Comparison of ENCODE assay signal across 13 cellular contexts in genomic region chr9:80552931-80553330, GRCh38.
DNase-seq lines count a peak whose midpoint lies in the region; ATAC-seq and TF ChIP-seq lines count a peak whose summit lies in the region.
"Had no signal": no experiment of that assay in that cellular context is flagged by ENCODE, and none has a peak within 500 bp of the region (broad histone marks: within the 10 kb centered on the region; RNA-seq: fewer than 3 reads in every experiment).

No MANE protein-coding gene starts in this region.

- H3K4me3 ChIP-seq in cardiac fibroblast (replicated peaks in 1 of 2; ENCODE audit: low read depth in 2 of 2, low read length in 2 of 2): no peak overlapping the region
- H3K4me3 ChIP-seq in thoracic aorta: no peak overlapping the region
- H3K4me3 ChIP-seq: GM12878 had no signal

- H3K27ac ChIP-seq in thoracic aorta: no peak overlapping the region
- H3K27ac ChIP-seq: C4-2B had no signal

- no peaks in the 10 kb centered on the region for H3K27me3 ChIP-seq in thoracic aorta (replicated peaks; ENCODE audit: insufficient read depth)

- H3K9me3 ChIP-seq in thoracic aorta: no peaks in the 10 kb centered on the region

- ATAC-seq in thoracic aorta (ENCODE audit: insufficient number of reproducible peaks, low FRiP score, low read depth) (peak; percentile 43), GM18517 (IDR thresholded peaks at IDR 0.05; ENCODE audit: unreplicated experiment) (no peak)
- ATAC-seq: GM12878 had no signal

- no peak for TF ChIP-seq CTCF in cardiac fibroblast (IDR thresholded peaks at IDR 0.05; ENCODE audit: low read depth, low read length)
- no peak for TF ChIP-seq CTCF in thoracic aorta (IDR thresholded peaks at IDR 0.05)

- H3K4me1 ChIP-seq in thoracic aorta (ENCODE audit: control insufficient read depth in 1 of 2, low read depth in 2 of 2): peaks cover 9 to 14% of the 10 kb centered on the region in 2 donors

- peak; percentile 86 for DNase-seq in LHCN-M2 (ENCODE audit: low read depth)
- peak; percentile 69 to 79 for DNase-seq in cardiac fibroblast (ENCODE audit: low read depth in 2 of 2)
- peak; percentile 27 for DNase-seq in left kidney (ENCODE audit: low read depth, low spot score)
- DNase-seq in thoracic aorta (ENCODE audit: low spot score): no peak
- DNase-seq in activated CD4-positive, CD25-positive, alpha-beta regulatory T cell (lab: John Stamatoyannopoulos, UW): no peak
- DNase-seq in LoVo (ENCODE audit: low spot score): no peak
- DNase-seq: anterior cingulate cortex, MV-4-11, NCI-H2171 treated with DMSO at 0.1 percent for 48 hours, posterior cingulate gyrus had no signal

- H3K36me3 ChIP-seq in thoracic aorta: no peaks in the 10 kb centered on the region

Comparison
In these comparisons a context has a peak if more than half of its experiments do, and no peak if none do; other contexts are left out.
1. DNase-seq: peak in LHCN-M2 (single experiment), cardiac fibroblast (2 of 2) and left kidney (single experiment); none in thoracic aorta (single experiment), activated CD4-positive, CD25-positive, alpha-beta regulatory T cell (0 of 4) and LoVo (single experiment).